Comparison of ENCODE assay signal across 28 cellular contexts in genomic region chr16:9680968-9681367, GRCh38.
"Had no signal": no experiment of that assay in that cellular context is flagged by ENCODE, and none has a peak within 500 bp of the region (broad histone marks: within the 10 kb centered on the region; RNA-seq: fewer than 3 reads in every experiment).

No MANE protein-coding gene starts in this region.

- H3K4me2 ChIP-seq: smooth muscle cell had no signal

- H3K27ac Mint-ChIP-seq: dendritic cell treated with granulocyte-macrophage colony-stimulating factor and Interleukin-4, amounts not matched to agents 40 ng/mL and 50 ng/mL, for 4 days; endodermal cell; naive thymus-derived CD8-positive, alpha-beta T cell; nephron progenitor cell; stimulated activated naive CD8-positive, alpha-beta T cell treated with anti-CD3 and anti-CD28 coated beads, Interleukin-15, amount 100 ng/mL, for 72 hours had no signal

- H3K36me3 ChIP-seq: colonic mucosa, esophagus muscularis mucosa, heart right ventricle, lower lobe of right lung, prostate gland, right atrium auricular region, suprapubic skin, transverse colon, upper lobe of right lung, uterus had no signal

- H3K27ac ChIP-seq: colonic mucosa, esophagus muscularis mucosa, heart right ventricle, lower lobe of right lung, prostate gland, right atrium auricular region, suprapubic skin, transverse colon, upper lobe of right lung, uterus had no signal

- DNase-seq: colonic mucosa; effector CD8-positive, alpha-beta T cell; foreskin melanocyte; glutamatergic neuron; heart right ventricle; hypothalamus; left ventricle myocardium superior; lower lobe of right lung; naive thymus-derived CD8-positive, alpha-beta T cell; nephron progenitor cell; nucleus accumbens; stimulated activated CD4-positive, alpha-beta T cell treated with anti-CD3 and anti-CD28 coated beads, Interleukin-12 subunit alpha, Interleukin-12 subunit beta, amount 100 ng/mL, for 4 hours; stimulated activated CD4-positive, alpha-beta T cell treated with anti-CD3 and anti-CD28 coated beads, Interleukin-1b, Interleukin-23, amount 100 ng/mL, for 48 hours; stimulated activated CD4-positive, alpha-beta T cell treated with anti-CD3 and anti-CD28 coated beads, Interleukin-4, amount 100 ng/mL, for 1 hour; stimulated activated CD8-positive, alpha-beta memory T cell treated with anti-CD3 and anti-CD28 coated beads, Interleukin-4, amount 100 ng/mL, for 48 hours; stimulated activated naive CD4-positive, alpha-beta T cell; stimulated activated naive CD8-positive, alpha-beta T cell treated with anti-CD3 and anti-CD28 coated beads, Interleukin-15, amount 100 ng/mL, for 72 hours; transverse colon; upper lobe of right lung; uterus had no signal

- ATAC-seq: heart right ventricle; left ventricle myocardium superior; lower lobe of right lung; naive thymus-derived CD8-positive, alpha-beta T cell; sciatic nerve; stimulated activated naive CD8-positive, alpha-beta T cell treated with anti-CD3 and anti-CD28 coated beads, Interleukin-15, amount 100 ng/mL, for 72 hours; upper lobe of right lung had no signal

- H3K9me3 ChIP-seq: colonic mucosa, prostate gland, suprapubic skin, uterus had no signal

- H3K4me1 ChIP-seq: colonic mucosa, heart right ventricle, lower lobe of right lung, prostate gland, right atrium auricular region, suprapubic skin, upper lobe of right lung, uterus had no signal

- H3K4me3 Mint-ChIP-seq: dendritic cell treated with granulocyte-macrophage colony-stimulating factor and Interleukin-4, amounts not matched to agents 40 ng/mL and 50 ng/mL, for 4 days; endodermal cell; naive thymus-derived CD8-positive, alpha-beta T cell; nephron progenitor cell; stimulated activated naive CD8-positive, alpha-beta T cell treated with anti-CD3 and anti-CD28 coated beads, Interleukin-15, amount 100 ng/mL, for 72 hours had no signal

- H3K27me3 ChIP-seq: colonic mucosa, esophagus muscularis mucosa, right atrium auricular region, suprapubic skin, transverse colon, upper lobe of right lung, uterus had no signal

- H3K4me1 Mint-ChIP-seq: naive thymus-derived CD8-positive, alpha-beta T cell; stimulated activated naive CD8-positive, alpha-beta T cell treated with anti-CD3 and anti-CD28 coated beads, Interleukin-15, amount 100 ng/mL, for 72 hours had no signal

- H3K27me3 Mint-ChIP-seq: dendritic cell treated with granulocyte-macrophage colony-stimulating factor and Interleukin-4, amounts not matched to agents 40 ng/mL and 50 ng/mL, for 4 days had no signal

- H3K4me3 ChIP-seq: colonic mucosa, esophagus muscularis mucosa, heart right ventricle, lower lobe of right lung, prostate gland, right atrium auricular region, smooth muscle cell, suprapubic skin, transverse colon, upper lobe of right lung, uterus had no signal
